8 cellular contexts compared by ENCODE assay signal in the genomic region with DNA sequence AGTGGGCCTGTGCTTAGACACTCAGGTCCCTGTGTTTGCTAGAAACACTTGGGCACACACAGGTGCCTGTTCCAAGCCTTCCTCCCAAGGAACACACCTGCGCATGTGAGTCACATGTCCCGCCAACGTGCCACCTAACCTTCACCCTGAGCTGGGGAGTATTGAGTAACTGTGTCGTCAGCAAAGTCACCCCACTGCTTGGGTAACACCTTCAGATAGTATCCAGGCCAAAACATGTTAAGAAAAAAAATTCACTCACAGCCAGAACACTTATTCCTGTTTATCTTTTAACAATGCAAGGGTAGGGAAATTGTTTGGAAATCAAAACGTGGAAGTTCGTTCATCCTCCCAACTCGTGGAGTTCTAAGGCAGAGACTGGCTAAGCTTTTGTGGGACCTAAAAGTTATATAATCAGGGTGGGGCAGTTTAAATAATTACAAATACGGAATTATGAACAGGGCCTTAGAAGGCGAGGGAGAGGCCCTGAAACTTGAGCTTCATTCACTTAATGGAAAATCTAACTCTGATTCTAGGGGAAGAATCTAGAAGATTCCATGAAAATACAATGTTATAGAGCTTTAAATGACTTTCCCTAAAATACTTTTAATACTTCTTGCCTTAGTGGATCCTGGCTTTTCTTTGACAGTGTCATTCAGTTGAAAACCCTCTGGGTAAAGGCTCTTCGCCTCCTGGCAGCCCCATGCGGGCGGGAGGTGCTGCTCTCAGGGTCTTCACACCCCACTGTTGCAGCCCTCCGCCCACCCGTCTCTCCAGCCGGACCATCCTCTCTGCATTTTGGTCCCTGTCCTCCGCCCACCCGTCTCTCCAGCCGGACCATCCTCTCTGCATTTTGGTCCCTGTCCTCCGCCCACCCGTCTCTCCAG. TPM values are rescaled to one million over a fixed set of nuclear protein-coding genes. Genes with fewer than 3 reads are reported as not detected.
DNase-seq lines count a peak whose midpoint lies in the region; ATAC-seq and TF ChIP-seq lines count a peak whose summit lies in the region.

No MANE protein-coding gene starts in this region.

- DNase-seq in T-helper 2 cell, result peak in 3 of 5 experiments; percentile 50 to 72 (median 59)
- no peak for DNase-seq in coronary artery (ENCODE audit: low spot score)
- peak; percentile 92 for DNase-seq in mucosa of gallbladder (ENCODE audit: low spot score)
- peak; percentile 83 for DNase-seq in superior temporal gyrus (ENCODE audit: extremely low spot score)
- no peak for DNase-seq in HEK293T (ENCODE audit: extremely low spot score)
- DNase-seq in NK-92 treated with Interleukin-12 subunit alpha and Interleukin-12 subunit beta, amount 100 ng/mL, for 24 hours (lab: John Stamatoyannopoulos, UW), result no peak

- ATAC-seq in HG03097 (IDR thresholded peaks at IDR 0.05; ENCODE audit: low FRiP score, unreplicated experiment), result no peak

- no peak overlapping the region for H3K4me3 ChIP-seq in BLaER1 treated with 17β-estradiol and CSF1 and Interleukin-3, amounts not matched to agents 10 nM and 100 nM
- H3K4me3 ChIP-seq in coronary artery, result no peak overlapping the region

- peak overlapping the region in 7 of 11 experiments; percentile 14 to 74 (median 43); a peak in 13 of 22 replicates for H3K4me2 ChIP-seq in BLaER1 treated with 17β-estradiol and CSF1 and Interleukin-3, amounts not matched to agents 10 nM and 100 nM

- H3K36me3 ChIP-seq in BLaER1 treated with 17β-estradiol and CSF1 and Interleukin-3, amounts not matched to agents 10 nM and 100 nM, result no peaks in the 10 kb centered on the region

- no peak for TF ChIP-seq CTCF in coronary artery (IDR thresholded peaks at IDR 0.05)

- H3K4me1 ChIP-seq in BLaER1 treated with 17β-estradiol and CSF1 and Interleukin-3, amounts not matched to agents 10 nM and 100 nM, result peaks cover 29 to 69% (median 46%) of the 10 kb centered on the region in 10 experiments

- H4K20me1 ChIP-seq in BLaER1 treated with 17β-estradiol and CSF1 and Interleukin-3, amounts not matched to agents 10 nM and 100 nM, result no peaks in the 10 kb centered on the region

- POLR2A ChIA-PET in HEK293T (lab: Yijun Ruan, JAX), result interaction anchor here (2.0 to 2.3 kb wide), 2 partner anchors 30 to 130 kb away, joined by 12 to 17 read pairs; a partner anchor contains a TSS

- H3K27me3 ChIP-seq in BLaER1 treated with 17β-estradiol and CSF1 and Interleukin-3, amounts not matched to agents 10 nM and 100 nM, result no peaks in the 10 kb centered on the region

- peak overlapping the region in 7 of 11 experiments; percentile 6 to 47 (median 35); a peak in 13 of 22 replicates for H3K27ac ChIP-seq in BLaER1 treated with 17β-estradiol and CSF1 and Interleukin-3, amounts not matched to agents 10 nM and 100 nM
- H3K27ac ChIP-seq in coronary artery, result peak overlapping the region; percentile 74 to 80

- peaks cover 0 to 5% (median 0%) of the 10 kb centered on the region in 11 experiments; a peak in 3 of 22 replicates for H3K9me3 ChIP-seq in BLaER1 treated with 17β-estradiol and CSF1 and Interleukin-3, amounts not matched to agents 10 nM and 100 nM (replicated peaks in 1 of 11)

- peak overlapping the region in 4 of 11 experiments; percentile 9 to 47 (median 27); a peak in 4 of 22 replicates for H3K9ac ChIP-seq in BLaER1 treated with 17β-estradiol and CSF1 and Interleukin-3, amounts not matched to agents 10 nM and 100 nM

- CTCF ChIA-PET in HEK293T (lab: Yijun Ruan, JAX), result interaction anchor here (1.5 to 1.6 kb wide), 2 partner anchors 38 to 131 kb away, joined by 3 to 8 read pairs; no protein-coding TSS in a partner anchor

TF ChIP-seq in HEK293T, 16 proteins besides CTCF, POLR2A, EP300 and RAD21:
- TF ChIP-seq L3MBTL2 (conservative IDR thresholded peaks at IDR 0.05) (no peak), CTBP1 (IDR thresholded peaks at IDR 0.05; ENCODE audit: borderline replicate concordance) (no peak), FOXK2 (IDR thresholded peaks at IDR 0.05) (no peak), FOXM1 (IDR thresholded peaks at IDR 0.05; ENCODE audit: borderline replicate concordance) (no peak), SUZ12 (IDR thresholded peaks at IDR 0.05) (no peak), NFRKB (IDR thresholded peaks at IDR 0.05) (no peak), BHLHE40 (IDR thresholded peaks at IDR 0.05; ENCODE audit: borderline replicate concordance) (no peak), HDGF (IDR thresholded peaks at IDR 0.05; ENCODE audit: borderline replicate concordance) (no peak), FOXA1 (IDR thresholded peaks at IDR 0.05) (no peak), ARNT (IDR thresholded peaks at IDR 0.05) (no peak)
TF ChIP-seq in HEK293T: peak in this region for 0.

RNA-seq across cellular contexts. Expression of a gene that starts 30.3 kb away (rescaled TPM):
- 64.2 TPM for total RNA-seq in mucosa of gallbladder

RNA-seq across cellular contexts. Expression of a gene that starts 31.5 kb away (rescaled TPM):
- 7.3 TPM for total RNA-seq in mucosa of gallbladder

Comparison
In these comparisons a context has a peak if more than half of its experiments do, and no peak if none do; other contexts are left out.
1. DNase-seq: peak in T-helper 2 cell (3 of 5), mucosa of gallbladder (single experiment) and superior temporal gyrus (single experiment); none in coronary artery (single experiment), HEK293T (single experiment) and NK-92 treated with Interleukin-12 subunit alpha and Interleukin-12 subunit beta, amount 100 ng/mL, for 24 hours (single experiment).